In the genomic region with DNA sequence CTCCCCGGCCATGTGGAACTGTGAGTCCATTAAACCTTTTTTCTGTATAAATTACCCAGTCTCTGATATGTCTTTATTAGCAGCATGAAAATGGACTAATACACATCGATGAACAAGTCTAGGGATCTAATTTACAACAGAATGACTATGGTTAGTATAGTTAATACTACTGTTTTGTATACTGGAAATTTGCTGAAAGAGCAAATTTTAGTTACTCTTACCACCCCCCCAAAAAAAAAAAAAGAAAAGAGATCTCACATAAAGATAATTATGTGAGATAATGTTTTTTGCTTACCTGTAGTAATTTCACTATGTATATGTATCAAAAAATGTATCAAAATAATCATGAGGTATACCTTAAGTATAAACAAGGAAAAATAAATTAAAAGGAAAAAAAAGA, we compare ENCODE assay signal across 7 cellular contexts.
"Had no signal": no experiment of that assay in that cellular context is flagged by ENCODE, and none has a peak within 500 bp of the region (broad histone marks: within the 10 kb centered on the region; RNA-seq: fewer than 3 reads in every experiment).

No MANE protein-coding gene starts in this region.

- H3K4me1 Mint-ChIP-seq: IgD-negative memory B cell had no signal

- H3K4me2 ChIP-seq: KMS-11 had no signal

- H3K4me3 Mint-ChIP-seq: IgD-negative memory B cell had no signal

- H3K27me3 Mint-ChIP-seq: IgD-negative memory B cell had no signal

- H3K36me3 Mint-ChIP-seq: IgD-negative memory B cell had no signal

- H3K9ac ChIP-seq: KMS-11 had no signal

- DNase-seq: Karpas-422, KBM-7, KG1 had no signal

- FAIRE-seq: HTR-8/SVneo had no signal

- H3K27ac ChIP-seq: HL-60, KMS-11 had no signal

- H3K27ac Mint-ChIP-seq: IgD-negative memory B cell had no signal
